8 cellular contexts compared by ENCODE assay signal in the genomic region with DNA sequence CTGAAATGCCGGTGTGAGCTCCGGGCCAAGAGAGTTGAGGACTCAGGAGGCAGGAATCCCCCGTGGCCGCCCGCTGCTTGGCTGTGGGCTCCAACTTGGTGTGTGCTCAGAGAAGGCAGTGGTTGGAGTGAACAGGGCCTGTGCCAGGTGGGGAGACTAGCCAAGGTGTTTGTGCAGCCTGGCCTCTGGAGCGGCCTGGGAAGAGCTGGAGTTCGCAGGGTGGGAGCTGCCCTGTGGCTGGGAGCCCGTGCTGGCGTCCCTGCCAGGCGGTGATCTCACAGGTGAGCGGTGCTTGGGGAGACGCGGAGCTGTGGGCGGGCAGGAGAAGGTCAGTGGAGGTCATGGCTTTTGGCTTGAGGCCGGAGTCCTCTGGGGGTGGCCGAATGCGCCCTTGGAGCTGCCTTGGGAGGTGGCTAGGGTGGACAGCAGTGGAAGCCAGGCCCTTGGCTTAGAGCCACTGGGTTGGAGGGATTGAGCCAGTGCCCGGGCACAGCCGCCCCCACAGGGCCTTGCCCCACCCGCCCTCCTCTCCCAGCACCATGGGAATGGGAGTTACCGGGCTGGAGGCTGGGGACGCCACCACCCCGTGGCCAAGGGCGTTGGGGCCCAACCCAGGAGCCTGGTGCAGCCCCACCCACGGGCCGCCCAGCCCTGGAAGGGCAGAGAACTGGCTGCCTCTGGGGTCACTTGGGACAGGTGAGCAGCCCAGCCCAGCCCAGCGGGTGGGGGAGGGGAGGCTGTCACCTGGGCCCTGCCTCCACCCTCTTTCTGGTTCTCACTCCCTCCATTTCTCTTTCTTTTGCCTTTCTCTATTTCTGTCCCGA.
DNase-seq lines count a peak whose midpoint lies in the region.

No MANE protein-coding gene starts in this region.

- in situ Hi-C loops in T47D (cut with HindIII; ENCODE audit: low pct_unique_long_range_greater_than_20kb, low sequenced_read_pairs) = no loop called here

- H3K27ac ChIP-seq in stomach smooth muscle (ENCODE audit: low read length) = peak overlapping the region; percentile 86

- H3K36me3 ChIP-seq in stomach smooth muscle (ENCODE audit: control insufficient read depth in 2 of 2, insufficient read depth in 2 of 2, low read length in 2 of 2) = peaks cover 2 to 4% of the 10 kb centered on the region in 2 donors

- H3K9me3 ChIP-seq in stomach smooth muscle (ENCODE audit: control insufficient read depth in 2 of 2, low read length in 2 of 2) = no peaks in the 10 kb centered on the region

- peaks cover 73% of the 10 kb centered on the region for H3K4me1 ChIP-seq in stomach smooth muscle (ENCODE audit: control insufficient read depth, insufficient read depth, low read length)

- peak overlapping the region; percentile 72 to 73 for H3K9ac ChIP-seq in stomach smooth muscle (ENCODE audit: low read length in 2 of 2)

- peak; percentile 53 for DNase-seq in ELR (ENCODE audit: low read depth)
- DNase-seq in NCI-H226 = peak; percentile 92
- DNase-seq in T47D (ENCODE audit: low read depth in 1 of 2, low spot score in 1 of 2) = peak; percentile 59 to 93
- peak; percentile 58 for DNase-seq in left kidney (ENCODE audit: low read depth, low spot score)
- no peak for DNase-seq in NOMO-1 (lab: John Stamatoyannopoulos, UW; ENCODE audit: unreplicated experiment in 2 of 2)
- no peak for DNase-seq in foreskin melanocyte
- DNase-seq in SIG-M5 (lab: John Stamatoyannopoulos, UW) = no peak

- no peaks in the 10 kb centered on the region for H3K27me3 ChIP-seq in stomach smooth muscle (ENCODE audit: control insufficient read depth in 1 of 2, insufficient read depth in 2 of 2, low read length in 2 of 2)

- H3K4me3 ChIP-seq in stomach smooth muscle (ENCODE audit: low read length in 2 of 2) = peak overlapping the region in 1 of 2 donors; percentile 81

Comparison
In these comparisons a context has a peak if more than half of its experiments do, and no peak if none do; other contexts are left out.
1. DNase-seq: peak in ELR (single experiment), NCI-H226 (single experiment), T47D (2 of 2) and left kidney (single experiment); none in NOMO-1 (0 of 2), foreskin melanocyte (single experiment) and SIG-M5 (single experiment).